Comparison of ENCODE assay signal across 21 cellular contexts in the genomic region with DNA sequence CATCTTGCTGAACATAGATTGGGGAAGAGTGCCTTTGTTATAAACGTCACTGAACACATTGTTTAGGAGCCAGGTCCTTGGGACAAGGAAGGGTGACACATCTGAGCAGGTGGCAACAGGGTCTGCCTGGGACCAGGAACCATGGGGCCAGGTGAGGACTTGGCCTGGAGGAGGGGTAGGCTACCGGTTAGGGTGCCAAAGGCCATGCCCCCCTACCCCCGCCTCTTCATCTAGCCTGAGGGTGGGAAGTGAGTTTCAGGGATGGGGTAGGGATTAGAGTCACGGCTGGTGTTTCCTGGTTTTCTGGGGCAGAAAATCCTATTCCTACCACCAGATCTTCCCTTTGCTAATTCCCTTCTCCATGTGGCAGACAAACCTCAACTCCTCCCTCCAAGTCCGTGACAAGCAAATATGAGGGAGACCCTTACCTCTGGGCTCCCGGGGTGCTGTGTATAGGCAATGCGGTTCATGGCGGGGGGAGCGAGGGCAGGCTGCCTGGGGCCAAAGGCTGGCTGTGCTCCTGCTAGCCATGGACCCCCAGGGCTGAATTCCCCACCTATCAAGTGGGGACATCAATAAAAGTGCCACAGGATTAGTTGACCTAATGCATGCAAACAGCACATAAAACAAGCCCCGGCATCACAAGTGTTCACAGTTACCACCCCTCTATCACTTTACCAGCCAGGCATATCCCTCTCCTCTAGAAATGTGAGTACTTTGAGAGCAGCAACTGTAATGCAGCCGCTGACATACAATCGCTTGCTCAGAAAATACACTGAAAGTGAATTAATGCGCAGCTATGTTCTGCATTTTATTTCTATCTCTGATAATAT. TPM values are rescaled to one million over a fixed set of nuclear protein-coding genes. Genes with fewer than 3 reads are reported as not detected.
DNase-seq lines count a peak whose midpoint lies in the region; ATAC-seq and TF ChIP-seq lines count a peak whose summit lies in the region.
"Had no signal": no experiment of that assay in that cellular context is flagged by ENCODE, and none has a peak within 500 bp of the region (broad histone marks: within the 10 kb centered on the region; RNA-seq: fewer than 3 reads in every experiment).

No MANE protein-coding gene starts in this region.

- no peak for TF ChIP-seq POLR2A in suprapubic skin (IDR thresholded peaks at IDR 0.05)

- peaks cover 9% of the 10 kb centered on the region; the same call in 1 of the 2 replicates for H3K9me2 ChIP-seq in GM23338 (ENCODE audit: insufficient read depth)

- H3K27ac Mint-ChIP-seq in activated CD4-positive, alpha-beta T cell treated with anti-CD3 and anti-CD28 coated beads for 36 hours: peak overlapping the region; percentile 3
- H3K27ac Mint-ChIP-seq in GM23338 (no peak overlapping the region), natural killer cell (peak overlapping the region; percentile 91 to 100)
- peak overlapping the region; percentile 99 for H3K27ac Mint-ChIP-seq in activated naive CD8-positive, alpha-beta T cell

- no peak for TF ChIP-seq EP300 in suprapubic skin (IDR thresholded peaks at IDR 0.05)

- H4K20me1 ChIP-seq in GM23338 (replicated peaks; ENCODE audit: insufficient read depth): no peaks in the 10 kb centered on the region

- in situ Hi-C loops in ACHN (cut with HindIII; ENCODE audit: low pct_ligation_motif_present, low pct_unique_long_range_greater_than_20kb, low sequenced_read_pairs): no loop called here

- WGBS in suprapubic skin: 49% methylated on average over 8 of the region's 13 CpGs

- H2AFZ ChIP-seq in GM23338: no peak overlapping the region

- no peak overlapping the region for H3K27ac ChIP-seq in GM23338 (ENCODE audit: low read depth)
- H3K27ac ChIP-seq in suprapubic skin: no peak overlapping the region
- H3K27ac ChIP-seq: brain microvascular endothelial cell, C4-2B, stomach, uterus had no signal

- peaks cover 96% of the 10 kb centered on the region for H3K4me1 Mint-ChIP-seq in activated CD4-positive, alpha-beta T cell treated with anti-CD3 and anti-CD28 coated beads for 36 hours
- H3K4me1 Mint-ChIP-seq in GM23338: peaks cover 33% of the 10 kb centered on the region
- H3K4me1 Mint-ChIP-seq in activated naive CD8-positive, alpha-beta T cell (ENCODE audit: low read depth): peaks cover 95% of the 10 kb centered on the region
- peaks cover 99 to 100% of the 10 kb centered on the region in 2 donors for H3K4me1 Mint-ChIP-seq in natural killer cell

- CTCF ChIA-PET in activated CD4-positive, alpha-beta T cell treated with anti-CD3 and anti-CD28 coated beads for 36 hours (lab: Charles Lee): interaction anchor here (0.8 to 1.6 kb wide), 4 partner anchors 9 to 57 kb away, joined by 3 to 7 read pairs (median 3); no protein-coding TSS in a partner anchor

- no peaks in the 10 kb centered on the region for H3K27me3 Mint-ChIP-seq in activated CD4-positive, alpha-beta T cell treated with anti-CD3 and anti-CD28 coated beads for 36 hours
- H3K27me3 Mint-ChIP-seq in GM23338 (ENCODE audit: insufficient read depth, low read depth, poor library complexity) (no peaks in the 10 kb centered on the region), natural killer cell (ENCODE audit: low read depth in 2 of 2) (no peaks in the 10 kb centered on the region)
- H3K27me3 Mint-ChIP-seq in activated naive CD8-positive, alpha-beta T cell: no peaks in the 10 kb centered on the region

- H3K27me3 ChIP-seq in GM23338 (ENCODE audit: insufficient read depth): no peaks in the 10 kb centered on the region
- peaks cover 26% of the 10 kb centered on the region for H3K27me3 ChIP-seq in suprapubic skin
- H3K27me3 ChIP-seq in H7 (ENCODE audit: control insufficient read depth, insufficient read depth, low read length): no peaks in the 10 kb centered on the region
- H3K27me3 ChIP-seq: uterus had no signal

- H3K9me3 ChIP-seq in suprapubic skin: no peaks in the 10 kb centered on the region
- H3K9me3 ChIP-seq: stomach, uterus had no signal

- H3F3A ChIP-seq in GM23338 (replicated peaks; ENCODE audit: low read depth): no peaks in the 10 kb centered on the region

- H3K36me3 ChIP-seq in GM23338 (ENCODE audit: insufficient read depth) (no peaks in the 10 kb centered on the region), suprapubic skin (no peaks in the 10 kb centered on the region), H7 (replicated peaks; ENCODE audit: control insufficient read depth, insufficient read depth, low read length) (no peaks in the 10 kb centered on the region)
- H3K36me3 ChIP-seq: brain microvascular endothelial cell, stomach, uterus had no signal

- intact Hi-C loops in activated CD4-positive, alpha-beta T cell treated with anti-CD3 and anti-CD28 coated beads for 36 hours (cut with DNase I, micrococcal nuclease): loop anchor here in 1 of 2 experiments (5.0 kb wide), 1 partner anchor 123 kb away; no protein-coding TSS in a partner anchor
- intact Hi-C loops in natural killer cell (cut with micrococcal nuclease): no loop called here

- H3K4me1 ChIP-seq in GM23338 (ENCODE audit: insufficient read depth) (peaks cover 15% of the 10 kb centered on the region), suprapubic skin (no peaks in the 10 kb centered on the region)
- H3K4me1 ChIP-seq: uterus had no signal

- POLR2A ChIA-PET in activated CD4-positive, alpha-beta T cell treated with anti-CD3 and anti-CD28 coated beads for 36 hours (lab: Charles Lee): interaction anchor here (6.3 kb wide), 1 partner anchor 13 kb away, joined by 57 read pairs; a partner anchor contains a TSS

- H3K36me3 Mint-ChIP-seq in activated CD4-positive, alpha-beta T cell treated with anti-CD3 and anti-CD28 coated beads for 36 hours (ENCODE audit: low read depth): peaks cover 64% of the 10 kb centered on the region
- no peaks in the 10 kb centered on the region for H3K36me3 Mint-ChIP-seq in GM23338 (ENCODE audit: low read depth)
- peaks cover 15% of the 10 kb centered on the region for H3K36me3 Mint-ChIP-seq in activated naive CD8-positive, alpha-beta T cell
- H3K36me3 Mint-ChIP-seq in natural killer cell: peaks cover 42% of the 10 kb centered on the region

- H3K9me3 Mint-ChIP-seq in activated CD4-positive, alpha-beta T cell treated with anti-CD3 and anti-CD28 coated beads for 36 hours (ENCODE audit: low read depth): no peaks in the 10 kb centered on the region
- H3K9me3 Mint-ChIP-seq in GM23338: no peaks in the 10 kb centered on the region
- no peaks in the 10 kb centered on the region for H3K9me3 Mint-ChIP-seq in activated naive CD8-positive, alpha-beta T cell (ENCODE audit: low read depth)
- H3K9me3 Mint-ChIP-seq in natural killer cell: no peaks in the 10 kb centered on the region

- H3K79me2 ChIP-seq in GM23338 (replicated peaks; ENCODE audit: insufficient read depth): no peaks in the 10 kb centered on the region

- no peak for ATAC-seq in activated CD4-positive, alpha-beta T cell treated with anti-CD3 and anti-CD28 coated beads for 36 hours
- peak; percentile 27 for ATAC-seq in GM23338
- ATAC-seq in natural killer cell: peak in 1 of 3 donors; percentile 8

- H3K4me2 ChIP-seq in GM23338: peak overlapping the region; percentile 29; the same call in 1 of the 2 replicates

- H3K4me3 Mint-ChIP-seq in activated CD4-positive, alpha-beta T cell treated with anti-CD3 and anti-CD28 coated beads for 36 hours: no peak overlapping the region
- H3K4me3 Mint-ChIP-seq in GM23338: no peak overlapping the region
- H3K4me3 Mint-ChIP-seq in activated naive CD8-positive, alpha-beta T cell: peak overlapping the region; percentile 69
- peak overlapping the region; percentile 77 for H3K4me3 Mint-ChIP-seq in natural killer cell

- DNase-seq in activated CD4-positive, alpha-beta T cell treated with anti-CD3 and anti-CD28 coated beads for 36 hours: no peak
- no peak for DNase-seq in activated CD4-positive, alpha-beta T cell treated with anti-CD3 and anti-CD28 coated beads for 48 hours
- DNase-seq in GM23338 (ENCODE audit: low spot score): no peak
- DNase-seq in natural killer cell: peak; percentile 19
- no peak for DNase-seq in suprapubic skin (ENCODE audit: low spot score in 2 of 2)
- no peak for DNase-seq in H7
- DNase-seq in ACHN: no peak
- DNase-seq: activated CD4-positive, alpha-beta T cell treated with anti-CD3 and anti-CD28 coated beads, Interleukin-2, amount 50 U/mL, for 48 hours; activated naive CD4-positive, alpha-beta T cell; brain microvascular endothelial cell; dermis blood vessel endothelial cell; KG1; NCI-H1048; NCI-H2081 treated with DMSO at 0.1 percent for 48 hours; NCI-H69; stomach; uterus had no signal

- TF ChIP-seq CTCF in GM23338 (conservative IDR thresholded peaks at IDR 0.05; ENCODE audit: low read depth in 2 of 2) (no peak), natural killer cell (IDR thresholded peaks at IDR 0.05) (no peak), suprapubic skin (IDR thresholded peaks at IDR 0.05) (no peak)

- H3K4me3 ChIP-seq in GM23338: no peak overlapping the region
- no peak overlapping the region for H3K4me3 ChIP-seq in suprapubic skin
- H3K4me3 ChIP-seq in H7 (ENCODE audit: insufficient read depth, low read depth, low read length): no peak overlapping the region
- H3K4me3 ChIP-seq: lung, stomach, uterus had no signal

TF ChIP-seq in GM23338, 12 proteins besides CTCF, POLR2A, EP300 and RAD21 (continues in another document):
- TF ChIP-seq ZNF114 (CRISPR knock-in tag; IDR thresholded peaks at IDR 0.05): no peak
- TF ChIP-seq NANOG (IDR thresholded peaks at IDR 0.05; ENCODE audit: borderline replicate concordance): no peak
- TF ChIP-seq ZNF331 (CRISPR knock-in tag; IDR thresholded peaks at IDR 0.05; ENCODE audit: low read depth): no peak

RNA-seq across cellular contexts. Expression of a gene that starts 14.5 kb away (rescaled TPM):
- 100 to 1,000 TPM; 149 TPM for total RNA-seq in activated CD4-positive, alpha-beta T cell treated with anti-CD3 and anti-CD28 coated beads for 36 hours
- 1.4 TPM in 1 of 2 replicates, not detected in the other for total RNA-seq in GM23338 (2014; rRNA removed; shearing (Covaris generic))
- polyA plus RNA-seq in GM23338 (2016; fragmentation: Nextera tagmentation; extraction: Ambion mirVana): 1.2 and 1.6 TPM in 2 replicates
- 1,000 to 10,000 TPM; 1,027 to 1,374 (median 1,309) TPM for total RNA-seq in natural killer cell
- under 1 TPM in 2 of 4 donors, not detected in 2; 0.30 to 0.76 TPM for total RNA-seq in suprapubic skin
- 0.33 and 0.83 TPM in 2 replicates for total RNA-seq in H7 (2014; rRNA removed; shearing (Covaris generic))
- total RNA-seq: dermis blood vessel endothelial cell had no signal
- polyA plus RNA-seq: neural cell had no signal

RNA-seq across cellular contexts. Expression of a gene that starts 49.7 kb away (rescaled TPM):
- 1 to 10 TPM; 8.8 to 9.4 TPM for total RNA-seq in activated CD4-positive, alpha-beta T cell treated with anti-CD3 and anti-CD28 coated beads for 36 hours
- 42.7 and 49.4 TPM in 2 replicates for total RNA-seq in GM23338 (2014; rRNA removed; shearing (Covaris generic))
- polyA plus RNA-seq in GM23338 (2016; fragmentation: Nextera tagmentation; extraction: Ambion mirVana): 16.7 and 21.2 TPM in 2 replicates
- total RNA-seq in natural killer cell (10 to 100 TPM in 1 of 3 donors, 1 to 10 TPM in 2; 6.7 to 15.8 (median 8.9) TPM), suprapubic skin (100 to 1,000 TPM in 3 of 4 donors, 10 to 100 TPM in 1; 82.2 to 349 (median 188) TPM)
- 20.1 and 20.7 TPM in 2 replicates for total RNA-seq in H7 (2014; rRNA removed; shearing (Covaris generic))

Comparison
In these comparisons a context has a peak if more than half of its experiments do, and no peak if none do; other contexts are left out.
1. H3K4me3 Mint-ChIP-seq: peak in activated naive CD8-positive, alpha-beta T cell (single experiment) and natural killer cell (single experiment); none in activated CD4-positive, alpha-beta T cell treated with anti-CD3 and anti-CD28 coated beads for 36 hours (single experiment) and GM23338 (single experiment).
2. RNA of a gene that starts 14.5 kb away (total RNA-seq): 1,027 to 1,374 TPM in natural killer cell and 149 TPM in activated CD4-positive, alpha-beta T cell treated with anti-CD3 and anti-CD28 coated beads for 36 hours; 1.4 TPM in GM23338, 0.33 to 0.83 TPM in H7 and 0.30 to 0.76 TPM in suprapubic skin; every median in the first group is over 10 times any median in the second.